Comparison of ENCODE assay signal across 32 cellular contexts in the genomic region with DNA sequence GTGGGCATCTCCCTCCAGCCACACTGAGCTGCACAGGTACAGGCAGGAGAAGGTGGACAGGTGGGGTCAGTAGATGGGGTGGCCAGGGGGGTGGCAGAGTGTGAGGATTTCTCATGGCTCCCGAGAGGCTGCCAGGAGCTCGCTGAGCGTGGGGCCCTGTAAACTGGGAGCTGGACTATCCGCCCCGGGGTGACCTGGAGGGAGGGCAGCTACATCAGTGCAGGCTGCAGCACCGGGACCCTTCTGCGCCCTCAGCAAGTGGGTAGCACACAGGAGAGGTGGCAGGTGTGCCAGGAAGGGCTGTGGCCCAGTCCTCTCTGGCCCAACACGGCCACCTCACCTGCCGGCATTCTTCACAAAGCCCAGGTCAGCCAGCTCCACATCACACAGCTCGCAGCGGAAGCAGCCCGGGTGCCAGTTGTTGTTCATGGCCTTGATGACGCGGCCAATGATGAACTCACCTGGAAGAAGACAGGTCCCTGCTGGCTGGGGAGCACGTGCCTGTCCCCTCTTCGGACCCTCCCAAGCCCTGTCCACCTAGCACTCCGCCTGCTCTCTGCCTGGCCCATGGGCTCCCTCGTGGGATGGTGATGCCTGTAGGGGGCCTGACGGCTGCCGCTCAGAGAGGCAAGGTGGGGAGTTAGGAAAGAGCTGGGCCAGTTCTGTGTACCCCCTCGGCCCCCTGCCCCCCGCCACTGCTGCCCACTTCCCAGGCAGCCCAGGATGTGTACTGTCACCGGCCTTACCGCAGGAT. TPM values are rescaled to one million over a fixed set of nuclear protein-coding genes. Genes with fewer than 3 reads are reported as not detected.
A peak's percentile ranks its signal among the peaks of the same experiment; 100 is the strongest.
DNase-seq lines count a peak whose midpoint lies in the region; ATAC-seq, FAIRE-seq and TF ChIP-seq lines count a peak whose summit lies in the region.
"Had no signal": no experiment of that assay in that cellular context is flagged by ENCODE, and none has a peak within 500 bp of the region (broad histone marks: within the 10 kb centered on the region; RNA-seq: fewer than 3 reads in every experiment).

No MANE protein-coding gene starts in this region.

- H3K27me3 ChIP-seq in ascending aorta, result no peaks in the 10 kb centered on the region
- no peaks in the 10 kb centered on the region for H3K27me3 ChIP-seq in heart left ventricle
- no peaks in the 10 kb centered on the region for H3K27me3 ChIP-seq in muscle layer of colon (ENCODE audit: control insufficient read depth in 1 of 2, insufficient read depth in 2 of 2, low read length in 2 of 2)
- no peaks in the 10 kb centered on the region for H3K27me3 ChIP-seq in stomach smooth muscle (ENCODE audit: control insufficient read depth in 1 of 2, insufficient read depth in 2 of 2, low read length in 2 of 2)
- H3K27me3 ChIP-seq in small intestine (ENCODE audit: control insufficient read depth in 2 of 2, insufficient read depth in 2 of 2, low read length in 2 of 2), result no peaks in the 10 kb centered on the region

- DNase-seq in ascending aorta (ENCODE audit: low spot score in 2 of 2), result no peak
- peak in 3 of 5 donors; percentile 24 to 61 (median 25) for DNase-seq in heart left ventricle
- no peak for DNase-seq in small intestine
- DNase-seq in activated effector memory CD4-positive, alpha-beta T cell treated with Interleukin-2 at 50 U/mL for 16 hours, result no peak
- DNase-seq: activated CD4-positive, alpha-beta T cell treated with anti-CD3 and anti-CD28 coated beads, Interleukin-2, amount 50 U/mL, for 4 hours; activated CD4-positive, CD25-positive, alpha-beta regulatory T cell; activated CD8-positive, alpha-beta memory T cell treated with anti-CD3 and anti-CD28 coated beads, Interleukin-2, amount 10 ng/mL, durations not matched to agents 7 days and 5 days; activated T-cell treated with anti-CD3 and anti-CD28 coated beads, Interleukin-2, amount 50 U/mL, for 4 hours; CD8-positive, alpha-beta T cell; central memory CD4-positive, alpha-beta T cell; dermis blood vessel endothelial cell; DMS 273 treated with DMSO at 0.1 percent for 48 hours; GOT3; IMR-90; naive B cell; NCI-H1694; stimulated activated CD4-positive, alpha-beta T cell treated with anti-CD3 and anti-CD28 coated beads, Interleukin-1b, Interleukin-23, amount 100 ng/mL, for 48 hours; stimulated activated naive CD4-positive, alpha-beta T cell treated with Interleukin-2 at 50 U/mL for 16 hours had no signal

- H3K9me3 ChIP-seq in ascending aorta (no peaks in the 10 kb centered on the region), heart left ventricle (no peaks in the 10 kb centered on the region), muscle layer of colon (ENCODE audit: low read length) (no peaks in the 10 kb centered on the region), stomach smooth muscle (ENCODE audit: control insufficient read depth in 2 of 2, low read length in 2 of 2) (no peaks in the 10 kb centered on the region), small intestine (ENCODE audit: control insufficient read depth, low read depth) (no peaks in the 10 kb centered on the region)
- H3K9me3 ChIP-seq: thoracic aorta had no signal

- no peak for FAIRE-seq in small intestine (lab: Jason Lieb, UNC)
- FAIRE-seq: frontal cortex, TTC549 had no signal

- H3K36me3 ChIP-seq in ascending aorta, result peaks cover 47 to 53% of the 10 kb centered on the region in 2 donors
- H3K36me3 ChIP-seq in heart left ventricle, result peaks cover 0 to 60% (median 45%) of the 10 kb centered on the region in 9 donors
- peaks cover 47% of the 10 kb centered on the region for H3K36me3 ChIP-seq in muscle layer of colon (ENCODE audit: insufficient read depth, low read length)
- peaks cover 16 to 20% of the 10 kb centered on the region in 2 donors for H3K36me3 ChIP-seq in stomach smooth muscle (ENCODE audit: control insufficient read depth in 2 of 2, insufficient read depth in 2 of 2, low read length in 2 of 2)
- H3K36me3 ChIP-seq in small intestine (ENCODE audit: control insufficient read depth in 2 of 2, insufficient read depth in 2 of 2, low read length in 2 of 2), result no peaks in the 10 kb centered on the region

- H3K4me1 ChIP-seq in ascending aorta, result peaks cover 14 to 42% of the 10 kb centered on the region in 2 donors
- H3K4me1 ChIP-seq in heart left ventricle, result peaks cover 35 to 100% (median 97%) of the 10 kb centered on the region in 12 donors
- H3K4me1 ChIP-seq in muscle layer of colon (ENCODE audit: insufficient read depth, low read length), result peaks cover 100% of the 10 kb centered on the region
- peaks cover 99% of the 10 kb centered on the region for H3K4me1 ChIP-seq in stomach smooth muscle (ENCODE audit: control insufficient read depth, insufficient read depth, low read length)
- no peaks in the 10 kb centered on the region for H3K4me1 ChIP-seq in small intestine (ENCODE audit: control insufficient read depth in 2 of 2, insufficient read depth in 1 of 2, low read depth in 1 of 2, low read length in 1 of 2)

- H3K4me3 ChIP-seq in ascending aorta, result no peak overlapping the region
- H3K4me3 ChIP-seq in heart left ventricle, result no peak overlapping the region
- H3K4me3 ChIP-seq in muscle layer of colon (ENCODE audit: low read depth in 1 of 2, low read length in 2 of 2), result no peak overlapping the region
- H3K4me3 ChIP-seq in stomach smooth muscle (ENCODE audit: low read length in 2 of 2), result peak overlapping the region in 1 of 2 donors; percentile 20
- H3K4me3 ChIP-seq in small intestine (ENCODE audit: low read depth in 1 of 2, low read length in 2 of 2), result no peak overlapping the region
- H3K4me3 ChIP-seq: SK-N-MC, smooth muscle cell, thoracic aorta had no signal

- peak overlapping the region; percentile 67 for H3K9ac ChIP-seq in muscle layer of colon (ENCODE audit: low read length)
- peak overlapping the region; percentile 73 to 74 for H3K9ac ChIP-seq in stomach smooth muscle (ENCODE audit: low read length in 2 of 2)

- H3K27ac ChIP-seq in ascending aorta (peak overlapping the region; percentile 4 to 34), heart left ventricle (peak overlapping the region; percentile 27 to 98 (median 84)), muscle layer of colon (ENCODE audit: low read depth, low read length) (peak overlapping the region; percentile 95), stomach smooth muscle (ENCODE audit: low read length) (peak overlapping the region; percentile 100), small intestine (ENCODE audit: low read depth in 1 of 2, low read length in 1 of 2) (no peak overlapping the region)
- H3K27ac ChIP-seq: RWPE1 had no signal

- no peak for TF ChIP-seq POLR2A in heart left ventricle (IDR thresholded peaks at IDR 0.05)

- intact Hi-C loops in ascending aorta (cut with DNase I), result loop anchor here (5.0 kb wide), 1 partner anchor 87 kb away; no protein-coding TSS in a partner anchor
- intact Hi-C loops in heart left ventricle (cut with DNase I), result loop anchor here in 2 of 10 donors (5.0 kb wide), 2 partner anchors 38 to 48 kb away; partner anchors contain the start of gene SFT2D3 (in 1 of the 2)

- TF ChIP-seq CTCF in ascending aorta (IDR thresholded peaks at IDR 0.05) (no peak), heart left ventricle (IDR thresholded peaks at IDR 0.05) (no peak)

- 85 to 96% (median 88%) methylated on average over 17 to 24 of the region's 24 CpGs for WGBS in heart left ventricle, 4 donors
- 87 to 92% (median 90%) methylated on average over 23 to 24 of the region's 24 CpGs for WGBS in small intestine, 3 donors

- no peak for ATAC-seq in heart left ventricle
- ATAC-seq in GM21529 (IDR thresholded peaks at IDR 0.05; ENCODE audit: unreplicated experiment), result no peak
- no peak for ATAC-seq in HG03521 (IDR thresholded peaks at IDR 0.05; ENCODE audit: unreplicated experiment)
- ATAC-seq: activated CD8-positive, alpha-beta memory T cell treated with anti-CD3 and anti-CD28 coated beads, Interleukin-2, amount 10 ng/mL, durations not matched to agents 7 days and 5 days; activated T-cell treated with anti-CD3 and anti-CD28 coated beads, Interleukin-2, amount 50 U/mL, for 4 hours; CD8-positive, alpha-beta T cell had no signal

RNA-seq across cellular contexts. Expression of gene GPR17, which starts 8.3 kb away (rescaled TPM):
- total RNA-seq in ascending aorta (not detected), heart left ventricle (under 1 TPM in 6 of 9 donors, not detected in 3; 0.10 to 0.36 (median 0.24) TPM)
- polyA plus RNA-seq in heart left ventricle (1 to 10 TPM in 1 of 2 donors, under 1 TPM in 1; 0.26 to 8.0 TPM), small intestine (under 1 TPM in 1 of 3 donors, not detected in 2; 0.18 TPM)
- total RNA-seq: activated CD8-positive, alpha-beta memory T cell treated with anti-CD3 and anti-CD28 coated beads, Interleukin-2, amount 10 ng/mL, durations not matched to agents 7 days and 5 days; activated T-cell treated with anti-CD3 and anti-CD28 coated beads, Interleukin-2, amount 50 U/mL, for 4 hours; CD8-positive, alpha-beta T cell; dermis blood vessel endothelial cell; IMR-90; mesothelial cell of epicardium; NCI-H460; omental fat pad; smooth muscle cell; T-helper 1 cell treated with Interleukin-12 subunit alpha and Interleukin-12 subunit beta and Interleukin-4 antibody, amounts not matched to agents 30 ng/mL and 1 ng/mL, for 36 hours; thoracic aorta had no signal
- polyA plus RNA-seq: IMR-90, smooth muscle cell had no signal

RNA-seq across cellular contexts. Expression of gene LIMS2, which starts 21.1 kb away (rescaled TPM):
- total RNA-seq in ascending aorta, result 169 TPM
- 100 to 1,000 TPM in 7 of 9 donors, 10 to 100 TPM in 2; 97.1 to 225 (median 158) TPM for total RNA-seq in heart left ventricle
- 100 to 1,000 TPM; 115 to 293 TPM for polyA plus RNA-seq in heart left ventricle
- polyA plus RNA-seq in small intestine, result 10 to 100 TPM in 2 of 3 donors, 1 to 10 TPM in 1; 2.2 to 39.5 (median 10.8) TPM
- total RNA-seq: NCI-H460 had no signal

RNA-seq across cellular contexts. Expression of gene SFT2D3, which starts 47.0 kb away (rescaled TPM):
- total RNA-seq in ascending aorta (8.3 TPM), heart left ventricle (1 to 10 TPM; 2.4 to 5.2 (median 3.7) TPM)
- polyA plus RNA-seq in heart left ventricle (1 to 10 TPM; 2.8 to 3.4 TPM), small intestine (1 to 10 TPM; 3.8 to 7.4 (median 4.7) TPM)
- polyA plus RNA-seq: smooth muscle cell had no signal

Comparison
In these comparisons a context has a peak if more than half of its experiments do, and no peak if none do; other contexts are left out.
1. DNase-seq: peak in heart left ventricle (3 of 5); none in ascending aorta (0 of 2), small intestine (single experiment) and activated effector memory CD4-positive, alpha-beta T cell treated with Interleukin-2 at 50 U/mL for 16 hours (single experiment).
2. H3K27ac ChIP-seq: peak in ascending aorta (2 of 2), heart left ventricle (12 of 12), muscle layer of colon (single experiment) and stomach smooth muscle (single experiment); none in small intestine (0 of 2).